Comparison of ENCODE assay signal across 15 cellular contexts in the genomic region with DNA sequence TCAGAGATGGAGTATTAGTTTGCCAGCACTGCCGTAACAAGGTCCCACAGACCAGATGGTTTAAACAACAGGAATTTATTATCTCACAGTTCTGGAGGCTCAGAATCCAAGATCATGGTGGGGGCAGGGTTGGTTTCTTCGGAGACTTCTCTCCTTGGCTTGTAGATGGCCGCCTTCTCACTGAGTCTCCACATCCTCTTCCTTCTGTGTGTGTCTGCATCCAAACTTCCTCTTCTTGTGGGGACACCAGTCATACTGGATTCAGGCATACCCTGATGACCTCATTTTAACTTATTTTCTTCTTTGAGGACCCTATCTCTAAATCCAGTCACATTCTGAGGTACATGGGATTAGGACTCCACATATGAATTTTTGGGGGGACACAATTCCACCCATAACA.
"Had no signal": no experiment of that assay in that cellular context is flagged by ENCODE, and none has a peak within 500 bp of the region (broad histone marks: within the 10 kb centered on the region; RNA-seq: fewer than 3 reads in every experiment).

No MANE protein-coding gene starts in this region.

- DNase-seq: dermis blood vessel endothelial cell; foreskin melanocyte; head of caudate nucleus; kidney; left colon; mammary epithelial cell; naive thymus-derived CD8-positive, alpha-beta T cell; spleen; stimulated activated CD4-positive, alpha-beta T cell treated with anti-CD3 and anti-CD28 coated beads, Interleukin-15, amount 100 ng/mL, for 24 hours; stimulated activated CD4-positive, alpha-beta T cell treated with anti-CD3 and anti-CD28 coated beads, Interleukin-1b, Interleukin-23, amount 100 ng/mL, for 48 hours; stimulated activated CD4-positive, alpha-beta T cell treated with anti-CD3 and anti-CD28 coated beads, Interleukin-4, amount 100 ng/mL, for 24 hours; tibial artery had no signal

- ATAC-seq: left colon; mucosa of descending colon; naive thymus-derived CD8-positive, alpha-beta T cell; sciatic nerve; stimulated activated memory B cell treated with anti-CD40 and anti-IgM and Interleukin-4, amounts not matched to agents 10 μg/mL and 1 μg/mL and 100 μg/mL, for 72 hours had no signal
